ENCODE assay signal across 2 cellular contexts in the genomic region with DNA sequence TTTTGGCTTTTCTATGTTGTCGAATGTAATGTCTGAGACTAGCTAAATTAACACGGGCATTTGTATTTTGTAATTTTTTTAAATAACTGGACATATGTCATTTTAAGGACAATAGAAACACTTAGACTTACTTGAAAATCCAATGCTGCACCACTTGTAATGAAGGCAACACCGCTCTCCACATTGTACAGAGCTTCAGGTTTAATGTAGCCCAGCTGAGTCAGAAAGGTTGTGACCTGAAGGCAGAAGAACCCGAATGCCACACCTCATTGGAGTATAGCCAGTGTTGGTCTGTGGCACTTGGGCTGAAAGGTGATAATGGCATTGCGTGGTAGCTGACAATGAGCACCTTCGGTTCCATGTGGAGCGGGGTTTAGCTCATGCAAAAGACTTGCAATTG.
TF ChIP-seq lines count a peak whose summit lies in the region.

No MANE protein-coding gene starts in this region.

TF ChIP-seq in IMR-90, 13 proteins besides CTCF, POLR2A, EP300 and RAD21:
- TF ChIP-seq, protein P1, sequence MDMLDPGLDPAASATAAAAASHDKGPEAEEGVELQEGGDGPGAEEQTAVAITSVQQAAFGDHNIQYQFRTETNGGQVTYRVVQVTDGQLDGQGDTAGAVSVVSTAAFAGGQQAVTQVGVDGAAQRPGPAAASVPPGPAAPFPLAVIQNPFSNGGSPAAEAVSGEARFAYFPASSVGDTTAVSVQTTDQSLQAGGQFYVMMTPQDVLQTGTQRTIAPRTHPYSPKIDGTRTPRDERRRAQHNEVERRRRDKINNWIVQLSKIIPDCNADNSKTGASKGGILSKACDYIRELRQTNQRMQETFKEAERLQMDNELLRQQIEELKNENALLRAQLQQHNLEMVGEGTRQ (IDR thresholded peaks at IDR 0.05; ENCODE audit: low read depth, low read length): no peak
- TF ChIP-seq RCOR1 (IDR thresholded peaks at IDR 0.05; ENCODE audit: insufficient replicate concordance, low read length): no peak

TF ChIP-seq in H1, 55 proteins besides CTCF, POLR2A, EP300 and RAD21:
- TF ChIP-seq CHD2 (IDR thresholded peaks at IDR 0.05; ENCODE audit: low read length) (no peak), KDM5A (IDR thresholded peaks at IDR 0.05; ENCODE audit: low read length) (no peak), SP4 (IDR thresholded peaks at IDR 0.05; ENCODE audit: low read length) (no peak), BACH1 (IDR thresholded peaks at IDR 0.05; ENCODE audit: low read length) (no peak), EZH2 (IDR thresholded peaks at IDR 0.05; ENCODE audit: low read depth, low read length, severe bottlenecking) (no peak), ASH2L (IDR thresholded peaks at IDR 0.05; ENCODE audit: low read length) (no peak), CHD7 (IDR thresholded peaks at IDR 0.05; ENCODE audit: insufficient replicate concordance, low read length) (no peak), TEAD4 (IDR thresholded peaks at IDR 0.05; ENCODE audit: low read depth, low read length) (no peak), SIN3A (conservative IDR thresholded peaks at IDR 0.05 in 1 of 2, IDR thresholded peaks at IDR 0.05 in 1 of 2; ENCODE audit: low read depth in 1 of 2, low read length in 2 of 2) (no peak), RFX5 (IDR thresholded peaks at IDR 0.05; ENCODE audit: borderline replicate concordance, low read depth, low read length) (no peak)
- TF ChIP-seq, protein P2, sequence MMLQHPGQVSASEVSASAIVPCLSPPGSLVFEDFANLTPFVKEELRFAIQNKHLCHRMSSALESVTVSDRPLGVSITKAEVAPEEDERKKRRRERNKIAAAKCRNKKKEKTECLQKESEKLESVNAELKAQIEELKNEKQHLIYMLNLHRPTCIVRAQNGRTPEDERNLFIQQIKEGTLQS (IDR thresholded peaks at IDR 0.05; ENCODE audit: insufficient read depth, low read depth, low read length): no peak
TF ChIP-seq in H1: peak in this region for 0.
